Comparison of ENCODE assay signal across 12 cellular contexts in genomic region chr5:127373858-127374491, GRCh38.
DNase-seq lines count a peak whose midpoint lies in the region; ATAC-seq and TF ChIP-seq lines count a peak whose summit lies in the region.
"Had no signal": no experiment of that assay in that cellular context is flagged by ENCODE, and none has a peak within 500 bp of the region (broad histone marks: within the 10 kb centered on the region; RNA-seq: fewer than 3 reads in every experiment).

No MANE protein-coding gene starts in this region.

- H3K27ac Mint-ChIP-seq in H9 (no peak overlapping the region), Caco-2 (ENCODE audit: unreplicated experiment) (no peak overlapping the region)
- H3K27ac Mint-ChIP-seq in effector memory CD8-positive, alpha-beta T cell: no peak overlapping the region
- H3K27ac Mint-ChIP-seq: CD4-positive, CD25-positive, alpha-beta regulatory T cell had no signal

- H3K36me3 Mint-ChIP-seq in H9 (ENCODE audit: insufficient read depth in 1 of 3, low read depth in 3 of 3): peaks cover 9 to 24% (median 24%) of the 10 kb centered on the region in 3 experiments
- no peaks in the 10 kb centered on the region for H3K36me3 Mint-ChIP-seq in effector memory CD8-positive, alpha-beta T cell (ENCODE audit: insufficient read depth)
- no peaks in the 10 kb centered on the region for H3K36me3 Mint-ChIP-seq in Caco-2 (ENCODE audit: insufficient read depth, unreplicated experiment)
- H3K36me3 Mint-ChIP-seq: CD4-positive, CD25-positive, alpha-beta regulatory T cell had no signal

- TF ChIP-seq CTCF in AG09309 (IDR thresholded peaks at IDR 0.05; ENCODE audit: control insufficient read depth, insufficient read depth, low read depth, low read length, missing control alignments) (peak; percentile 21), H9 (conservative IDR thresholded peaks at IDR 0.05) (peak; percentile 76), PC-9 (conservative IDR thresholded peaks at IDR 0.05) (peak; percentile 53), epithelial cell of proximal tubule (conservative IDR thresholded peaks at IDR 0.05; ENCODE audit: low read depth, low read length) (peak; percentile 44), Caco-2 (IDR thresholded peaks at IDR 0.05; ENCODE audit: insufficient read depth in 1 of 2, low read depth in 1 of 2, low read length in 1 of 2, severe bottlenecking in 1 of 2, unreplicated experiment in 1 of 2) (peak in 1 of 2 experiments; percentile 18)

- no peak overlapping the region for H2BK20ac ChIP-seq in H9 (ENCODE audit: low read depth, low read length, poor library complexity, severe bottlenecking)

- H3K27ac ChIP-seq in H9 (ENCODE audit: insufficient read length, low read depth, low read length) (no peak overlapping the region), PC-9 (no peak overlapping the region)
- H3K27ac ChIP-seq: left lung, prostate gland had no signal

- H3K18ac ChIP-seq in H9 (ENCODE audit: insufficient read length, low read depth, low read length): no peak overlapping the region

- no peak overlapping the region for H2AK5ac ChIP-seq in H9 (ENCODE audit: insufficient read length, low read length)

- POLR2A ChIA-PET in PC-9 (lab: Charles Lee; ENCODE audit: unreplicated experiment): no interaction called here
- POLR2A ChIA-PET in Caco-2 (lab: Charles Lee): no interaction called here

- no peak overlapping the region for H3K9ac ChIP-seq in H9 (ENCODE audit: extremely low read depth, insufficient read length, low read length)

- BruUV-seq in PC-9 (replicated peaks; lab: Mats Ljungman, UMichigan) (no TSS peak), Caco-2 (replicated peaks; lab: Mats Ljungman, UMichigan) (no TSS peak)

- H4K91ac ChIP-seq in H9 (ENCODE audit: insufficient read length, low read depth, low read length): no peak overlapping the region

- H2BK15ac ChIP-seq in H9 (ENCODE audit: low read depth, low read length): no peak overlapping the region

- no peak overlapping the region for H4K5ac ChIP-seq in H9 (ENCODE audit: insufficient read length, low read depth, low read length)

- H3K4me3 Mint-ChIP-seq in H9 (no peak overlapping the region), Caco-2 (ENCODE audit: unreplicated experiment) (no peak overlapping the region)
- H3K4me3 Mint-ChIP-seq in effector memory CD8-positive, alpha-beta T cell: no peak overlapping the region
- H3K4me3 Mint-ChIP-seq: CD4-positive, CD25-positive, alpha-beta regulatory T cell had no signal

- no peak overlapping the region for H2BK120ac ChIP-seq in H9 (ENCODE audit: low read depth, low read length, poor library complexity, severe bottlenecking)

- no peak overlapping the region for H3K4me3 ChIP-seq in AG09309 (ENCODE audit: control insufficient read depth, low read depth, low read length)
- no peak overlapping the region for H3K4me3 ChIP-seq in PC-9
- no peak overlapping the region for H3K4me3 ChIP-seq in epithelial cell of proximal tubule (ENCODE audit: low read depth, low read length)
- H3K4me3 ChIP-seq in Caco-2 (ENCODE audit: low read depth, low read length): no peak overlapping the region
- H3K4me3 ChIP-seq: left lung, prostate gland had no signal

- no peak overlapping the region for H2BK12ac ChIP-seq in H9 (ENCODE audit: insufficient read length, low read depth, low read length)

- no peaks in the 10 kb centered on the region for H3K79me1 ChIP-seq in H9 (ENCODE audit: insufficient read depth, low read depth, low read length, poor library complexity, severe bottlenecking)

- H3K23ac ChIP-seq in H9 (ENCODE audit: insufficient read length, low read depth, low read length): no peak overlapping the region

- H3T11ph ChIP-seq in H9 (ENCODE audit: low read length): no peak overlapping the region

- no peak for ATAC-seq in effector memory CD8-positive, alpha-beta T cell (replicated peaks)
- ATAC-seq in GM19035 (IDR thresholded peaks at IDR 0.05; ENCODE audit: unreplicated experiment) (no peak), HG03039 (IDR thresholded peaks at IDR 0.05; ENCODE audit: unreplicated experiment) (no peak)
- ATAC-seq: left lung had no signal

- no peaks in the 10 kb centered on the region for H3F3A ChIP-seq in PC-9 (ENCODE audit: insufficient read depth, low read depth)

- H3K9me3 ChIP-seq in H9 (ENCODE audit: control insufficient read depth, low read depth, low read length): peaks cover 6% of the 10 kb centered on the region
- H3K9me3 ChIP-seq in PC-9 (ENCODE audit: insufficient read depth, low read depth): no peaks in the 10 kb centered on the region
- no peaks in the 10 kb centered on the region for H3K9me3 ChIP-seq in Caco-2
- H3K9me3 ChIP-seq: prostate gland had no signal

- H3K9me3 Mint-ChIP-seq in H9 (peaks cover 3% of the 10 kb centered on the region in 2 experiments; a peak in 2 of 5 replicates), Caco-2 (ENCODE audit: unreplicated experiment) (no peaks in the 10 kb centered on the region)
- H3K9me3 Mint-ChIP-seq in effector memory CD8-positive, alpha-beta T cell: peaks cover 0 to 2% of the 10 kb centered on the region in 2 donors

- H3K27me3 Mint-ChIP-seq in H9 (ENCODE audit: low read depth) (no peaks in the 10 kb centered on the region), Caco-2 (ENCODE audit: insufficient read depth, unreplicated experiment) (peaks cover 3% of the 10 kb centered on the region)
- H3K27me3 Mint-ChIP-seq in effector memory CD8-positive, alpha-beta T cell: no peaks in the 10 kb centered on the region

- H3K4me2 ChIP-seq in H9 (ENCODE audit: insufficient read depth, insufficient read length, low read length): no peak overlapping the region
- no peak overlapping the region for H3K4me2 ChIP-seq in PC-9

- H3K4me1 Mint-ChIP-seq in H9 (peaks cover 5 to 7% of the 10 kb centered on the region in 2 experiments), Caco-2 (ENCODE audit: low read depth, unreplicated experiment) (no peaks in the 10 kb centered on the region)
- no peaks in the 10 kb centered on the region for H3K4me1 Mint-ChIP-seq in effector memory CD8-positive, alpha-beta T cell (ENCODE audit: low read depth in 2 of 2)
- H3K4me1 Mint-ChIP-seq: CD4-positive, CD25-positive, alpha-beta regulatory T cell had no signal

- no peaks in the 10 kb centered on the region for H3K27me3 ChIP-seq in H9 (ENCODE audit: insufficient read depth, low read length)
- no peaks in the 10 kb centered on the region for H3K27me3 ChIP-seq in PC-9 (ENCODE audit: insufficient read depth, low read depth)
- H3K27me3 ChIP-seq in Caco-2 (replicated peaks; ENCODE audit: control insufficient read depth, insufficient read depth, low read length): no peaks in the 10 kb centered on the region
- H3K27me3 ChIP-seq: left lung had no signal

- H3K4me1 ChIP-seq in H9 (ENCODE audit: insufficient read depth, low read length) (no peaks in the 10 kb centered on the region), PC-9 (replicated peaks; ENCODE audit: insufficient read depth) (no peaks in the 10 kb centered on the region), Caco-2 (no peaks in the 10 kb centered on the region)
- H3K4me1 ChIP-seq: left lung, prostate gland had no signal

- H2BK5ac ChIP-seq in H9 (ENCODE audit: insufficient read length, low read length): no peak overlapping the region

- H3K36me3 ChIP-seq in PC-9 (ENCODE audit: low read depth) (no peaks in the 10 kb centered on the region), Caco-2 (ENCODE audit: control insufficient read depth, insufficient read depth, low read length) (no peaks in the 10 kb centered on the region)
- H3K36me3 ChIP-seq: left lung, prostate gland had no signal

- H3K14ac ChIP-seq in H9 (ENCODE audit: insufficient read depth, low read length): no peak overlapping the region

- no peak overlapping the region for H3K56ac ChIP-seq in H9 (ENCODE audit: insufficient read length, low read depth, low read length)

- CTCF ChIA-PET in PC-9 (lab: Charles Lee): no interaction called here
- CTCF ChIA-PET in Caco-2 (lab: Charles Lee): no interaction called here

- H3K4ac ChIP-seq in H9 (ENCODE audit: low read depth, low read length): no peak overlapping the region

- no peaks in the 10 kb centered on the region for H3K79me2 ChIP-seq in H9 (ENCODE audit: insufficient read depth, low read length)
- H3K79me2 ChIP-seq in PC-9 (ENCODE audit: low read depth): no peaks in the 10 kb centered on the region

- H3K9me2 ChIP-seq in PC-9 (ENCODE audit: insufficient read depth): no peaks in the 10 kb centered on the region

- WGBS in H9 (ENCODE audit: extremely low coverage, insufficient read length, low lambda C conversion rate): no CpG with 5 or more reads among the region's 6 CpGs

- DNase-seq in AG09309 (ENCODE audit: low read depth) (no peak), H9 (no peak), PC-9 (no peak), epithelial cell of proximal tubule (ENCODE audit: low read depth) (no peak), Caco-2 (no peak)
- DNase-seq in effector memory CD8-positive, alpha-beta T cell: no peak
- DNase-seq: HCEC 1CT, left lung had no signal

- no peak overlapping the region for H4K8ac ChIP-seq in H9 (replicated peaks; ENCODE audit: insufficient read length, low read depth, low read length)

- H4K20me1 ChIP-seq in H9 (ENCODE audit: control insufficient read depth, insufficient read depth, insufficient read length) (no peaks in the 10 kb centered on the region), PC-9 (ENCODE audit: insufficient read depth) (no peaks in the 10 kb centered on the region)

- H2AFZ ChIP-seq in H9 (ENCODE audit: low read length): no peak overlapping the region
- H2AFZ ChIP-seq in PC-9: no peak overlapping the region

- intact Hi-C loops in PC-9 (cut with micrococcal nuclease; ENCODE audit: unreplicated experiment) (no loop called here), Caco-2 (cut with micrococcal nuclease; ENCODE audit: unreplicated experiment) (no loop called here)

- H3K23me2 ChIP-seq in H9 (ENCODE audit: insufficient read length, low read depth, low read length, poor library complexity, severe bottlenecking): no peaks in the 10 kb centered on the region
